In the genomic region with DNA sequence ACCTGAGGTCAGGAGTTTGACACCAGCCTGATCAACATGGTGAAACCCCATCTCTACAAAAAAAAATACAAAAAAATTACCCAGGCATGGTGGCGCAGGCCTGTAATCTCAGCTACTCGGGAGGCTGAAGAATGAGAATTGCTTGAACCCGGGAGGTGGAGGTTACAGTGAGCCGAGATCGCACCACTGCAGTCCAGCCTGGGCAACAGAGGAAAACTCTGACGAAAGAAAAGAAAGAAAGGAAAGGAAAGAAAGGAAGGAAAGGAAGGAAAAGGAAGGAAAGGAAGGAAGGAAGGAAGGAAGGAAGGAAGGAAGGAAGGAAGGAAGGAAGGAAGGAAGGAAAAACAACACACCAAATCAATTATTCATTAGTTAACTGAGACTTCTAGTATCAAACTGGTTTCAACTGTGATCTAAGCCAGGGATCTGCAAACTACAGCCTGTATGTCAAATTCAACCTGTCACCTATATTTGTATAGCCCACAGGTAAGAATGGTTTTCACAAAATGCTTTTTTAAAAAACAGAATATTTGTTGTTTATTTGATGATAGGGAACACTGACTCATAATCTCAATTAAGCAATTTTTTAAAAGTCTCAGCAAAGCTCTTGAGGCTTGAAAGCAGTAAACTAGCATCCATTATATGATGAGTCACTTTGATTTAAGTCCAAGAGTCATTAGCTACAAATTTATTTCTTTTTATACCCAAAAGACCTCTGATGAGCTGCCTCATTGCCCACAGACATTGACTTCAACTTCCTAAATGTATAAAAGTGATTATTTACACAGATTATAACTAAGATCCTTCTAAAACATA, we compare ENCODE assay signal across 14 cellular contexts.
A peak's percentile ranks its signal among the peaks of the same experiment; 100 is the strongest.
DNase-seq lines count a peak whose midpoint lies in the region; ATAC-seq and TF ChIP-seq lines count a peak whose summit lies in the region.
"Had no signal": no experiment of that assay in that cellular context is flagged by ENCODE, and none has a peak within 500 bp of the region (broad histone marks: within the 10 kb centered on the region; RNA-seq: fewer than 3 reads in every experiment).

No MANE protein-coding gene starts in this region.

- H2AFZ ChIP-seq in H9 (ENCODE audit: low read length) = no peak overlapping the region

- DNase-seq in BJ (ENCODE audit: low read depth) = peak; percentile 46
- no peak for DNase-seq in H9
- peak; percentile 85 for DNase-seq in amniotic epithelial cell (ENCODE audit: low read depth)
- no peak for DNase-seq in memory B cell (ENCODE audit: low spot score in 2 of 2)
- no peak for DNase-seq in hippocampal formation (lab: John Stamatoyannopoulos, UW)
- no peak for DNase-seq in effector memory CD4-positive, alpha-beta T cell
- DNase-seq: activated CD4-positive, alpha-beta memory T cell treated with anti-CD3 and anti-CD28 coated beads for 36 hours; body of pancreas; GDM1; left cardiac atrium; MG63; NCI-H774; stimulated activated CD4-positive, alpha-beta T cell treated with anti-CD3 and anti-CD28 coated beads, Interleukin-4, amount 100 ng/mL, for 24 hours had no signal

- H3K36me3 Mint-ChIP-seq in H9 (ENCODE audit: insufficient read depth in 1 of 3, low read depth in 3 of 3) (no peaks in the 10 kb centered on the region; a peak in 2 of 7 replicates), memory B cell (peaks cover 15% of the 10 kb centered on the region)

- H3K27ac ChIP-seq in H9 (ENCODE audit: insufficient read length, low read depth, low read length) = no peak overlapping the region
- no peak overlapping the region for H3K27ac ChIP-seq in effector memory CD4-positive, alpha-beta T cell (ENCODE audit: insufficient read depth, low read length, poor library complexity, severe bottlenecking)
- H3K27ac ChIP-seq: body of pancreas had no signal

- H3K27ac Mint-ChIP-seq in H9 = peak overlapping the region in 2 of 3 experiments; percentile 4 to 56; a peak in 3 of 7 replicates
- H3K27ac Mint-ChIP-seq in memory B cell = peak overlapping the region; percentile 33
- H3K27ac Mint-ChIP-seq: activated CD4-positive, alpha-beta memory T cell treated with anti-CD3 and anti-CD28 coated beads for 36 hours had no signal

- peaks cover 16% of the 10 kb centered on the region for H3K79me1 ChIP-seq in H9 (ENCODE audit: insufficient read depth, low read depth, low read length, poor library complexity, severe bottlenecking)

- H3K23ac ChIP-seq in H9 (ENCODE audit: insufficient read length, low read depth, low read length) = no peak overlapping the region

- H2AK5ac ChIP-seq in H9 (ENCODE audit: insufficient read length, low read length) = no peak overlapping the region

- H4K5ac ChIP-seq in H9 (ENCODE audit: insufficient read length, low read depth, low read length) = no peak overlapping the region

- no peaks in the 10 kb centered on the region for H3K36me3 ChIP-seq in BJ (ENCODE audit: control insufficient read depth, insufficient read depth, low read length)
- H3K36me3 ChIP-seq in effector memory CD4-positive, alpha-beta T cell (ENCODE audit: control insufficient read depth, insufficient read depth, low read length) = no peaks in the 10 kb centered on the region

- H3K4me1 ChIP-seq in H9 (ENCODE audit: insufficient read depth, low read length) = peaks cover 5% of the 10 kb centered on the region; the same call in 1 of the 2 replicates
- no peaks in the 10 kb centered on the region for H3K4me1 ChIP-seq in effector memory CD4-positive, alpha-beta T cell (ENCODE audit: control insufficient read depth, insufficient read depth, low read length, poor library complexity, severe bottlenecking)

- no peak overlapping the region for H3K4ac ChIP-seq in H9 (ENCODE audit: low read depth, low read length)

- POLR2A ChIA-PET in BJ (lab: Charles Lee) = interaction anchor here (0.6 kb wide), 1 partner anchor 184 kb away, joined by 3 read pairs; no protein-coding TSS in a partner anchor

- no peak overlapping the region for H2BK12ac ChIP-seq in H9 (ENCODE audit: insufficient read length, low read depth, low read length)

- no peaks in the 10 kb centered on the region for H4K20me1 ChIP-seq in H9 (ENCODE audit: control insufficient read depth, insufficient read depth, insufficient read length)

- CTCF ChIA-PET in BJ (lab: Yijun Ruan, JAX) = interaction anchor here (1.2 kb wide), 1 partner anchor 15 kb away, joined by 4 read pairs; no protein-coding TSS in a partner anchor

- no peak overlapping the region for H3K18ac ChIP-seq in H9 (ENCODE audit: insufficient read length, low read depth, low read length)

- H3K4me1 Mint-ChIP-seq in H9 = peaks cover 19 to 27% of the 10 kb centered on the region in 2 experiments
- peaks cover 27% of the 10 kb centered on the region for H3K4me1 Mint-ChIP-seq in memory B cell

- no peak overlapping the region for H4K8ac ChIP-seq in H9 (replicated peaks; ENCODE audit: insufficient read length, low read depth, low read length)

- H4K91ac ChIP-seq in H9 (ENCODE audit: insufficient read length, low read depth, low read length) = no peak overlapping the region

- no peak overlapping the region for H3T11ph ChIP-seq in H9 (ENCODE audit: low read length)

- H3K27me3 Mint-ChIP-seq in H9 (ENCODE audit: low read depth) (no peaks in the 10 kb centered on the region), memory B cell (no peaks in the 10 kb centered on the region)
- H3K27me3 Mint-ChIP-seq: activated CD4-positive, alpha-beta memory T cell treated with anti-CD3 and anti-CD28 coated beads for 36 hours had no signal

- no CpG with 5 or more reads among the region's 6 CpGs for WGBS in H9 (ENCODE audit: extremely low coverage, insufficient read length, low lambda C conversion rate)

- no peaks in the 10 kb centered on the region for H3K27me3 ChIP-seq in BJ (ENCODE audit: control insufficient read depth, insufficient read depth, low read length)
- no peaks in the 10 kb centered on the region for H3K27me3 ChIP-seq in H9 (ENCODE audit: insufficient read depth, low read length)
- H3K27me3 ChIP-seq in effector memory CD4-positive, alpha-beta T cell (replicated peaks; ENCODE audit: control insufficient read depth, insufficient read depth, low read length, poor library complexity, severe bottlenecking) = no peaks in the 10 kb centered on the region
- H3K27me3 ChIP-seq: body of pancreas, MG63 had no signal

- no peak overlapping the region for H3K4me3 ChIP-seq in BJ (ENCODE audit: low read depth, low read length)
- no peak overlapping the region for H3K4me3 ChIP-seq in effector memory CD4-positive, alpha-beta T cell (ENCODE audit: insufficient read depth, low read depth, low read length, poor library complexity, severe bottlenecking)
- H3K4me3 ChIP-seq: body of pancreas, MG63 had no signal

- no peak overlapping the region for H3K56ac ChIP-seq in H9 (ENCODE audit: insufficient read length, low read depth, low read length)

- no peaks in the 10 kb centered on the region for H3K9me3 ChIP-seq in H9 (ENCODE audit: control insufficient read depth, low read depth, low read length)
- no peaks in the 10 kb centered on the region for H3K9me3 ChIP-seq in effector memory CD4-positive, alpha-beta T cell (ENCODE audit: control insufficient read depth, low read length)
- H3K9me3 ChIP-seq: body of pancreas, MG63 had no signal

- no peak overlapping the region for H3K9ac ChIP-seq in H9 (ENCODE audit: extremely low read depth, insufficient read length, low read length)

- no peak overlapping the region for H2BK15ac ChIP-seq in H9 (ENCODE audit: low read depth, low read length)

- H2BK5ac ChIP-seq in H9 (ENCODE audit: insufficient read length, low read length) = no peak overlapping the region

- no peak overlapping the region for H3K14ac ChIP-seq in H9 (ENCODE audit: insufficient read depth, low read length)

- no peak for ATAC-seq in memory B cell (ENCODE audit: low read depth)
- no peak for ATAC-seq in GM18858 (IDR thresholded peaks at IDR 0.05; ENCODE audit: unreplicated experiment)
- ATAC-seq: body of pancreas had no signal

- peaks cover 28% of the 10 kb centered on the region; the same call in 1 of the 2 replicates for H3K79me2 ChIP-seq in H9 (ENCODE audit: insufficient read depth, low read length)

- no peak overlapping the region for H2BK120ac ChIP-seq in H9 (ENCODE audit: low read depth, low read length, poor library complexity, severe bottlenecking)

- no peak overlapping the region for H3K4me2 ChIP-seq in H9 (ENCODE audit: insufficient read depth, insufficient read length, low read length)

- H2BK20ac ChIP-seq in H9 (ENCODE audit: low read depth, low read length, poor library complexity, severe bottlenecking) = no peak overlapping the region

- TF ChIP-seq CTCF in BJ (IDR thresholded peaks at IDR 0.05; ENCODE audit: insufficient read depth, low read depth, low read length) = no peak
- no peak for TF ChIP-seq CTCF in H9 (conservative IDR thresholded peaks at IDR 0.05)

- H3K23me2 ChIP-seq in H9 (ENCODE audit: insufficient read length, low read depth, low read length, poor library complexity, severe bottlenecking) = no peaks in the 10 kb centered on the region

- no peaks in the 10 kb centered on the region for H3K9me3 Mint-ChIP-seq in H9
- no peaks in the 10 kb centered on the region for H3K9me3 Mint-ChIP-seq in memory B cell
- H3K9me3 Mint-ChIP-seq: activated CD4-positive, alpha-beta memory T cell treated with anti-CD3 and anti-CD28 coated beads for 36 hours had no signal

- no peak overlapping the region for H3K4me3 Mint-ChIP-seq in H9
- H3K4me3 Mint-ChIP-seq in memory B cell = no peak overlapping the region
- H3K4me3 Mint-ChIP-seq: activated CD4-positive, alpha-beta memory T cell treated with anti-CD3 and anti-CD28 coated beads for 36 hours had no signal

Comparison
In these comparisons a context has a peak if more than half of its experiments do, and no peak if none do; other contexts are left out.
1. DNase-seq: peak in BJ (single experiment) and amniotic epithelial cell (single experiment); none in H9 (single experiment), memory B cell (0 of 2), hippocampal formation (0 of 2) and effector memory CD4-positive, alpha-beta T cell (0 of 3).